1 cellular context compared by ENCODE assay signal in the genomic region with DNA sequence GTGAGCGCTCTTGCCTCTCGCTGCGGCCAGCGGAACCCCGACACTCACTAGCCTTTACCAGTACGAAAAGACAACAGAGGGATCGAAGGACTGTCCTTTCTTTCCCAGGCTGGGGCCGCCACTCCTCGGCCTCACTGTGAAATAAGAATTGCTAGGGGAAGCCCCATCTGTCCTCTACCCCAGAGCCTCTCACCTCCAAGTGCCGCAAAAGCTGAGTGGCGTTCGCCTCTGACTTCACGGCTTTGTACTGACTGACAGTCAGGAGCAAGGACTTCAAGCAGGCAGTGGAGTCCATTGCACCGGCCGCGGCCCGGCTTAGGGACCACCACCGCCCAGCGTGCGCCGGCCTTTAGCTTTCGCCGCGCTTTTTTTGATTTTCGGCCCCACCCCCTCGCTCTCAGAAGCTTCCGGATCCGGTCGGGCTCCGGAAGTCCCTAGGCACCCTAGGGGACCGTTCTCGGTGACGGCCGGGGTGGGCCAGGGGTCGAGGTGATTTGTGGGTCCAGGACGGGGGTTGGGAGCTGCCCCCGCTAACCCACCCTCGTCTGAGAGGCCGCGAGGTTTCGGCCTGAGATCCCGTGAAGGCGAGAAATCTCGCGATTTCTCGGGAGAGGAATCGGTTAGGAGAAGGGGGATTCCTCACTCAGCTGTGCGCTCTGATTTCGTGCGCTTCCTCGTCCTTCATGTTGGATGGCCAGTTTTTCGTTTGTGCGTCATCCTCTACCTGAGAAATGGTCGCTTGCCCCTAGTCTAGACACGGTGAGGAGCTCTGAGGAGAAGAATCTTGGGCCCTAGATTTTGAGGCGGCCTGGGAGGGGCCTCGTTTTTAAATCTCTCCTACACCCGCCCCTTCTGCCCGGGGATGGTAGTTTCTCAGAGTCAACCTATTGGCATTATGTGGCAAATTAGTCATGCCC.
TF ChIP-seq lines count a peak whose summit lies in the region.

CIP2A (minus strand) TSS at position 358 of the 917 bp plus-strand sequence; CDS start at position 295, 63 bp downstream.
DZIP3 (plus strand) TSS at position 642 of the 917 bp plus-strand sequence. CDS start 15,685 bp downstream, outside the sequence.

TF ChIP-seq in liver, 16 proteins besides CTCF, POLR2A, EP300 and RAD21 (continued from another document):
- TF ChIP-seq ZBTB33 (IDR thresholded peaks at IDR 0.05): peak; percentile 99
- TF ChIP-seq REST (IDR thresholded peaks at IDR 0.05): peak; percentile 33
- no peak for TF ChIP-seq FOXA2 (IDR thresholded peaks at IDR 0.05)
- TF ChIP-seq HNF4A (conservative IDR thresholded peaks at IDR 0.05): peak in 1 of 2 donors; percentile 15
- TF ChIP-seq FOXA1 (IDR thresholded peaks at IDR 0.05): no peak
- TF ChIP-seq RXRA (IDR thresholded peaks at IDR 0.05): peak; percentile 40 to 53
- peak; percentile 9 to 15 for TF ChIP-seq EGR1 (IDR thresholded peaks at IDR 0.05; ENCODE audit: low read depth in 2 of 2)
- TF ChIP-seq SP1 (IDR thresholded peaks at IDR 0.05): peak; percentile 10
- peak; percentile 51 for TF ChIP-seq TAF1 (conservative IDR thresholded peaks at IDR 0.05)
- TF ChIP-seq GABPA (IDR thresholded peaks at IDR 0.05 in 1 of 2, conservative IDR thresholded peaks at IDR 0.05 in 1 of 2): peak; percentile 93 to 98
- peak; percentile 75 for TF ChIP-seq YY1 (IDR thresholded peaks at IDR 0.05)
